23 cellular contexts compared by ENCODE assay signal in the genomic region with DNA sequence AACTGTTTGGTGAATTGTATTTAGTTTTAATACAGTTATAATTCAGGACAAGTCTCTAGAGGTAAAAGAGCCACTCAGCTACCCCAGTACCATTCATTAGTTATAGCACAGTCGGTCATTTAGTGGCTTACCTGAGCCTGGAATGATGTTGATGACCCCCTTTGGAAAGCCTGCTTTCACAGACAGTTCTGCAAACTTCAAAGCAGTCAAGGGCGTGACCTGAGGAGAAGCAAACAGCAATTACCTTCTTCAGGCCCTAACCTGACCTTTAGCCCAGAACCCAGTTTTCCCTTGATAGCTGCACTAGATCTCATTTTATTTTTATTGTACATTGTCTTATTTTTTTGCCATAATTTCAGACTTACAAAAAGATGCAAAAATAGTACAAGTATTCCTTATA. TPM values are rescaled to one million over a fixed set of nuclear protein-coding genes. Genes with fewer than 3 reads are reported as not detected.
"Had no signal": no experiment of that assay in that cellular context is flagged by ENCODE, and none has a peak within 500 bp of the region (broad histone marks: within the 10 kb centered on the region; RNA-seq: fewer than 3 reads in every experiment).

No MANE protein-coding gene starts in this region.

- H3K27ac Mint-ChIP-seq: endodermal cell; immature natural killer cell; naive thymus-derived CD4-positive, alpha-beta T cell; type B pancreatic cell had no signal

- H3K27ac ChIP-seq: coronary artery, foreskin keratinocyte, neutrophil, sigmoid colon, stomach, thoracic aorta had no signal

- H3K36me3 Mint-ChIP-seq: immature natural killer cell, type B pancreatic cell had no signal

- H3K27me3 ChIP-seq: foreskin keratinocyte, neutrophil, sigmoid colon, stomach had no signal

- H3K4me3 ChIP-seq: coronary artery, lung, sigmoid colon, skin epidermis, stomach, thoracic aorta had no signal

- H3K9me3 ChIP-seq: neutrophil, sigmoid colon, stomach, thoracic aorta had no signal

- H3K36me3 ChIP-seq: neutrophil, thoracic aorta had no signal

- DNase-seq: effector CD4-positive, alpha-beta T cell; endodermal cell; erythroblast; foreskin keratinocyte; immature natural killer cell; kidney; left cardiac atrium; left ventricle myocardium superior; mesenchymal stem cell; naive thymus-derived CD4-positive, alpha-beta T cell; posterior cingulate gyrus; sigmoid colon; stimulated activated CD4-positive, alpha-beta T cell treated with anti-CD3 and anti-CD28 coated beads, Interleukin-12 subunit alpha, Interleukin-12 subunit beta, amount 100 ng/mL, for 4 hours; stimulated activated naive CD4-positive, alpha-beta T cell; stomach had no signal

- FAIRE-seq: endothelial cell of umbilical vein, kidney, urothelium cell line had no signal

- H3K4me3 Mint-ChIP-seq: endodermal cell; immature natural killer cell; naive thymus-derived CD4-positive, alpha-beta T cell; type B pancreatic cell had no signal

- ATAC-seq: foreskin keratinocyte; left cardiac atrium; naive thymus-derived CD4-positive, alpha-beta T cell had no signal

- H3K9me3 Mint-ChIP-seq: endodermal cell; immature natural killer cell; naive thymus-derived CD4-positive, alpha-beta T cell; type B pancreatic cell had no signal

- H3K27me3 Mint-ChIP-seq: naive thymus-derived CD4-positive, alpha-beta T cell; type B pancreatic cell had no signal

RNA-seq across cellular contexts. Expression of a gene that starts 43.8 kb away (rescaled TPM):
- polyA plus RNA-seq: immature natural killer cell; naive thymus-derived CD4-positive, alpha-beta T cell had no signal
